10 cellular contexts compared by ENCODE assay signal in genomic region chr11:57446055-57446454, GRCh38. TPM values are rescaled to one million over a fixed set of nuclear protein-coding genes. Genes with fewer than 3 reads are reported as not detected.
"Had no signal": no experiment of that assay in that cellular context is flagged by ENCODE, and none has a peak within 500 bp of the region (broad histone marks: within the 10 kb centered on the region; RNA-seq: fewer than 3 reads in every experiment).

No MANE protein-coding gene starts in this region.

- H3K4me2 ChIP-seq: GM23338 had no signal

- H3K4me3 ChIP-seq: GM23338 had no signal

- DNase-seq: H9, HCEC 1CT, KG1 had no signal

- ATAC-seq: GM23338, HepG2 had no signal

- H2AFZ ChIP-seq: GM23338 had no signal

- FAIRE-seq: H1, H54, HepG2 had no signal

- H3K27ac ChIP-seq: HL-60 had no signal

RNA-seq across cellular contexts. Expression of gene SLC43A3, which starts 19.1 kb away (rescaled TPM):
- total RNA-seq: HepG2 had no signal

RNA-seq across cellular contexts. Expression of gene PRG2, which starts 55.6 kb away (rescaled TPM):
- total RNA-seq: GM23338, H1, H9, HepG2, HT1080 had no signal
- polyA plus RNA-seq: GM23338, HepG2, IgD-negative memory B cell had no signal
